ENCODE assay signal across 14 cellular contexts in genomic region chr11:2769779-2770555, GRCh38.
DNase-seq lines count a peak whose midpoint lies in the region; ATAC-seq and TF ChIP-seq lines count a peak whose summit lies in the region.
"Had no signal": no experiment of that assay in that cellular context is flagged by ENCODE, and none has a peak within 500 bp of the region (broad histone marks: within the 10 kb centered on the region; RNA-seq: fewer than 3 reads in every experiment).

No MANE protein-coding gene starts in this region.

- peak overlapping the region; percentile 55 for H3K27ac ChIP-seq in RWPE1
- H3K27ac ChIP-seq: parathyroid adenoma, transverse colon had no signal

- DNase-seq in CD14-positive monocyte (ENCODE audit: low spot score) (peak; percentile 41), RWPE1 (ENCODE audit: low spot score) (no peak), endothelial cell (ENCODE audit: low spot score) (peak; percentile 2), osteocyte (ENCODE audit: extremely low spot score, unreplicated experiment) (peak; percentile 83)
- DNase-seq in NK-92 treated with Interleukin-12 subunit alpha and Interleukin-12 subunit beta, amount 100 ng/mL, for 24 hours (lab: John Stamatoyannopoulos, UW) = no peak
- DNase-seq: C1 segment of cervical spinal cord, midbrain, NCI-H2107, SHP77 treated with DMSO at 0.1 percent for 48 hours, transverse colon had no signal

- intact Hi-C loops in CD14-positive monocyte (cut with micrococcal nuclease) = no loop called here

- H3K4me3 Mint-ChIP-seq in CD14-positive monocyte (no peak overlapping the region), endothelial cell (ENCODE audit: unreplicated experiment) (peak overlapping the region; percentile 37), osteocyte (ENCODE audit: unreplicated experiment) (no peak overlapping the region)
- H3K4me3 Mint-ChIP-seq: activated naive CD8-positive, alpha-beta T cell treated with anti-CD3 and anti-CD28 coated beads, Interleukin-2, amount 50 U/mL, for 24 hours had no signal

- H3K9me3 Mint-ChIP-seq in CD14-positive monocyte = peaks cover 0 to 6% (median 5%) of the 10 kb centered on the region in 7 donors
- H3K9me3 Mint-ChIP-seq in endothelial cell (ENCODE audit: unreplicated experiment) = no peaks in the 10 kb centered on the region
- peaks cover 11% of the 10 kb centered on the region for H3K9me3 Mint-ChIP-seq in osteocyte (ENCODE audit: unreplicated experiment)
- H3K9me3 Mint-ChIP-seq: activated naive CD8-positive, alpha-beta T cell treated with anti-CD3 and anti-CD28 coated beads, Interleukin-2, amount 50 U/mL, for 24 hours had no signal

- H3K27me3 Mint-ChIP-seq in CD14-positive monocyte (ENCODE audit: low read depth in 3 of 3) (peaks cover 0 to 8% (median 7%) of the 10 kb centered on the region in 3 donors), endothelial cell (ENCODE audit: unreplicated experiment) (peaks cover 12% of the 10 kb centered on the region), osteocyte (ENCODE audit: unreplicated experiment) (peaks cover 43% of the 10 kb centered on the region)

- peak overlapping the region in 1 of 7 donors; percentile 35 for H3K27ac Mint-ChIP-seq in CD14-positive monocyte
- no peak overlapping the region for H3K27ac Mint-ChIP-seq in endothelial cell (ENCODE audit: unreplicated experiment)
- H3K27ac Mint-ChIP-seq in osteocyte (ENCODE audit: unreplicated experiment) = no peak overlapping the region
- H3K27ac Mint-ChIP-seq: activated naive CD8-positive, alpha-beta T cell treated with anti-CD3 and anti-CD28 coated beads, Interleukin-2, amount 50 U/mL, for 24 hours had no signal

- peaks cover 48 to 51% of the 10 kb centered on the region in 2 donors for H3K36me3 Mint-ChIP-seq in CD14-positive monocyte
- H3K36me3 Mint-ChIP-seq in endothelial cell (ENCODE audit: low read depth, unreplicated experiment) = peaks cover 9% of the 10 kb centered on the region
- H3K36me3 Mint-ChIP-seq in osteocyte (ENCODE audit: unreplicated experiment) = no peaks in the 10 kb centered on the region

- no peaks in the 10 kb centered on the region for H3K4me1 Mint-ChIP-seq in CD14-positive monocyte
- H3K4me1 Mint-ChIP-seq in endothelial cell (ENCODE audit: unreplicated experiment) = peaks cover 4% of the 10 kb centered on the region
- peaks cover 1% of the 10 kb centered on the region for H3K4me1 Mint-ChIP-seq in osteocyte (ENCODE audit: unreplicated experiment)

- CTCF ChIA-PET in RWPE1 (lab: Yijun Ruan, JAX) = no interaction called here

- POLR2A ChIA-PET in RWPE1 (lab: Yijun Ruan, JAX; ENCODE audit: low non-redundant PET) = no interaction called here

- ATAC-seq in HG03460 (IDR thresholded peaks at IDR 0.05; ENCODE audit: unreplicated experiment) (no peak), GM21423 (IDR thresholded peaks at IDR 0.05; ENCODE audit: unreplicated experiment) (no peak)

- TF ChIP-seq CTCF in CD14-positive monocyte (IDR thresholded peaks at IDR 0.05) = no peak
- no peak for TF ChIP-seq CTCF in RWPE1 (conservative IDR thresholded peaks at IDR 0.05; ENCODE audit: low read depth)
- TF ChIP-seq CTCF in endothelial cell (IDR thresholded peaks at IDR 0.05; ENCODE audit: unreplicated experiment) = no peak
- TF ChIP-seq CTCF in osteocyte (IDR thresholded peaks at IDR 0.05) = no peak

Comparison
In these comparisons a context has a peak if more than half of its experiments do, and no peak if none do; other contexts are left out.
1. DNase-seq: peak in CD14-positive monocyte (single experiment), endothelial cell (single experiment) and osteocyte (single experiment); none in RWPE1 (single experiment) and NK-92 treated with Interleukin-12 subunit alpha and Interleukin-12 subunit beta, amount 100 ng/mL, for 24 hours (single experiment).